ENCODE assay signal across 12 cellular contexts in the genomic region with DNA sequence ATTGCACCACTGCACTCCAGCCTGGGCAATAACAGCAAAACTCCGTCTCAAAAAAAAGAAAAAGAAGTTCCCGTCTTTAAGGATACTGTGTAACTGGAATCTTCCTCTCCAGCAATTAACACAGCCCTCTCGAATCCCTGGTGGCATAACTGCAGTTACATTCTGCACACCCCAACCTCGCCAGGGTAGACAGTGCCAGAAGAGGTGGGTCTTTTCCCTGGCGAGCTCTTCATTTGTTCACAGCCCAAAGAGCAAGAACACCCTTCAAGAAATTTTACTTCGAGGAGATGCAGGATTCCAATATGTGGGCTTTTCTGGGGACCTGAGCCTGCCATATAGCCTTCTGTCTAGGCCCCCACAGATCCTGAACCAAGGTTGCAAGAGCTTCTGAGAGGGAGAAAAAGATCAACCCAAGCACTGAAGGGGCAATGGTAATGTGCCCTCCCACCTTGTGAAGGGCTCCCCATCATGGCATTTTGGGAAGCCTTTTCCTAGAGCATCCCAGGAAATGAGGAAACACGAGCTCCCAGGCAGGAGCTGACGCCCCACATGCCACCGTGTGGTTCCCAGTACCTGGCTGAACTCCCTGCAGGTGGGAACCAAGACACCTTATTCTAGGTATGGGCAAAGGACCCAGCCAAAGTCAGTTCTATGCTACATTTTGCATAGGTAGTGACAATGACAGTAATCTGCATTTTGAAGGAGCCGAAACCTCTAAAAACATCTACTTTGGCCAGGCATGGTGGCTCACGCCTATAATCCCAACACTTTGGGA. TPM values are rescaled to one million over a fixed set of nuclear protein-coding genes. Genes with fewer than 3 reads are reported as not detected.
DNase-seq lines count a peak whose midpoint lies in the region; TF ChIP-seq lines count a peak whose summit lies in the region.
"Had no signal": no experiment of that assay in that cellular context is flagged by ENCODE, and none has a peak within 500 bp of the region (broad histone marks: within the 10 kb centered on the region; RNA-seq: fewer than 3 reads in every experiment).

No MANE protein-coding gene starts in this region.

- peak overlapping the region; percentile 91 for H3K27ac Mint-ChIP-seq in activated naive CD4-positive, alpha-beta T cell treated with anti-CD3 and anti-CD28 coated beads, Interleukin-2, amount 10 ng/mL, durations not matched to agents 7 days and 5 days
- H3K27ac Mint-ChIP-seq in activated T-helper 1 cell treated with anti-CD3 and anti-CD28 coated beads, Interleukin-12 subunit alpha, Interleukin-12 subunit beta, Interleukin-2, Interleukin-4 antibody, amounts not matched to agents 30 ng/mL and 10 ng/mL and 1 ng/mL, durations not matched to agents 14 hours and 24 hours and 36 hours = peak overlapping the region; percentile 91

- H2BK12ac ChIP-seq in mesenchymal stem cell (ENCODE audit: low read length in 2 of 2) = no peak overlapping the region

- H3K4me3 Mint-ChIP-seq in activated naive CD4-positive, alpha-beta T cell treated with anti-CD3 and anti-CD28 coated beads, Interleukin-2, amount 10 ng/mL, durations not matched to agents 7 days and 5 days = peak overlapping the region; percentile 43
- no peak overlapping the region for H3K4me3 Mint-ChIP-seq in activated T-helper 1 cell treated with anti-CD3 and anti-CD28 coated beads, Interleukin-12 subunit alpha, Interleukin-12 subunit beta, Interleukin-2, Interleukin-4 antibody, amounts not matched to agents 30 ng/mL and 10 ng/mL and 1 ng/mL, durations not matched to agents 14 hours and 24 hours and 36 hours

- H3K36me3 ChIP-seq in mesenchymal stem cell (ENCODE audit: control insufficient read depth in 1 of 2, insufficient read depth in 2 of 2, low read depth in 1 of 2, low read length in 2 of 2) = peaks cover 56 to 58% of the 10 kb centered on the region in 2 experiments
- peaks cover 0 to 37% (median under 1%) of the 10 kb centered on the region in 3 donors for H3K36me3 ChIP-seq in tibial nerve

- H3K9me3 Mint-ChIP-seq in activated naive CD4-positive, alpha-beta T cell treated with anti-CD3 and anti-CD28 coated beads, Interleukin-2, amount 10 ng/mL, durations not matched to agents 7 days and 5 days = no peaks in the 10 kb centered on the region
- H3K9me3 Mint-ChIP-seq in activated T-helper 1 cell treated with anti-CD3 and anti-CD28 coated beads, Interleukin-12 subunit alpha, Interleukin-12 subunit beta, Interleukin-2, Interleukin-4 antibody, amounts not matched to agents 30 ng/mL and 10 ng/mL and 1 ng/mL, durations not matched to agents 14 hours and 24 hours and 36 hours = no peaks in the 10 kb centered on the region

- CTCF ChIA-PET in activated naive CD4-positive, alpha-beta T cell treated with anti-CD3 and anti-CD28 coated beads, Interleukin-2, amount 10 ng/mL, durations not matched to agents 7 days and 5 days (lab: Charles Lee) = interaction anchor here (0.6 to 6.3 kb wide), 7 partner anchors 10 to 352 kb away, joined by 3 to 39 read pairs (median 3); partner anchors contain the start of genes CKLF and TK2

- no peak for DNase-seq in activated naive CD4-positive, alpha-beta T cell treated with anti-CD3 and anti-CD28 coated beads, Interleukin-2, amount 10 ng/mL, durations not matched to agents 7 days and 5 days
- no peak for DNase-seq in activated naive CD4-positive, alpha-beta T cell treated with Interleukin-2 at 50 U/mL for 16 hours
- DNase-seq in activated T-helper 1 cell treated with anti-CD3 and anti-CD28 coated beads, Interleukin-12 subunit alpha, Interleukin-12 subunit beta, Interleukin-2, Interleukin-4 antibody, amounts not matched to agents 30 ng/mL and 10 ng/mL and 1 ng/mL, durations not matched to agents 14 hours and 24 hours and 36 hours (ENCODE audit: low spot score) = no peak
- DNase-seq in mesenchymal stem cell (no peak), tibial nerve (ENCODE audit: low spot score in 2 of 2) (no peak), HUDEP-2 (lab: John Stamatoyannopoulos, UW; ENCODE audit: unreplicated experiment in 76 of 76) (no peak), GM20000 (ENCODE audit: low spot score) (no peak), DMS79 (lab: John Stamatoyannopoulos, UW) (no peak)
- DNase-seq: NCI-H226, retina had no signal

- TF ChIP-seq CTCF in tibial nerve (IDR thresholded peaks at IDR 0.05) = no peak
- TF ChIP-seq CTCF in GM20000 (IDR thresholded peaks at IDR 0.05; ENCODE audit: extremely low read depth, missing control alignments) = no peak

- no peak overlapping the region for H4K91ac ChIP-seq in mesenchymal stem cell (ENCODE audit: low read length)

- WGBS in mesenchymal stem cell = 98% methylated on average over 11 of the region's 11 CpGs
- whole genome bisulfite sequencing in tibial nerve, 2 donors = 75 to 80% methylated on average over 10 to 11 of the region's 11 CpGs

- H3K4ac ChIP-seq in mesenchymal stem cell (ENCODE audit: low read depth in 1 of 2, low read length in 2 of 2) = no peak overlapping the region

- peak overlapping the region; percentile 37 for H2AK5ac ChIP-seq in mesenchymal stem cell (ENCODE audit: low read length, severe bottlenecking)

- H3K4me1 ChIP-seq in mesenchymal stem cell (ENCODE audit: control insufficient read depth, insufficient read depth, low read depth, low read length) = peaks cover 29% of the 10 kb centered on the region
- peaks cover 0 to 64% (median 50%) of the 10 kb centered on the region in 4 donors for H3K4me1 ChIP-seq in tibial nerve

- peaks cover 97% of the 10 kb centered on the region for H3K4me1 Mint-ChIP-seq in activated naive CD4-positive, alpha-beta T cell treated with anti-CD3 and anti-CD28 coated beads, Interleukin-2, amount 10 ng/mL, durations not matched to agents 7 days and 5 days
- peaks cover 93% of the 10 kb centered on the region for H3K4me1 Mint-ChIP-seq in activated T-helper 1 cell treated with anti-CD3 and anti-CD28 coated beads, Interleukin-12 subunit alpha, Interleukin-12 subunit beta, Interleukin-2, Interleukin-4 antibody, amounts not matched to agents 30 ng/mL and 10 ng/mL and 1 ng/mL, durations not matched to agents 14 hours and 24 hours and 36 hours (ENCODE audit: low read depth)

- no peak overlapping the region for H3K4me2 ChIP-seq in mesenchymal stem cell (ENCODE audit: low read length, poor library complexity, severe bottlenecking)

- TF ChIP-seq EP300 in tibial nerve (IDR thresholded peaks at IDR 0.05) = no peak

- H3K18ac ChIP-seq in mesenchymal stem cell (ENCODE audit: low read depth in 1 of 2, low read length in 2 of 2) = no peak overlapping the region

- no peak overlapping the region for H2AFZ ChIP-seq in mesenchymal stem cell (ENCODE audit: low read depth, low read length)

- intact Hi-C loops in activated T-helper 1 cell treated with anti-CD3 and anti-CD28 coated beads, Interleukin-12 subunit alpha, Interleukin-12 subunit beta, Interleukin-2, Interleukin-4 antibody, amounts not matched to agents 30 ng/mL and 10 ng/mL and 1 ng/mL, durations not matched to agents 14 hours and 24 hours and 36 hours (cut with micrococcal nuclease) = loop anchor here (1.0 to 5.0 kb wide), 5 partner anchors 15 to 229 kb away; partner anchors contain the start of gene DYNC1LI2

- H3K36me3 Mint-ChIP-seq in activated naive CD4-positive, alpha-beta T cell treated with anti-CD3 and anti-CD28 coated beads, Interleukin-2, amount 10 ng/mL, durations not matched to agents 7 days and 5 days = peaks cover 7% of the 10 kb centered on the region
- H3K36me3 Mint-ChIP-seq in activated T-helper 1 cell treated with anti-CD3 and anti-CD28 coated beads, Interleukin-12 subunit alpha, Interleukin-12 subunit beta, Interleukin-2, Interleukin-4 antibody, amounts not matched to agents 30 ng/mL and 10 ng/mL and 1 ng/mL, durations not matched to agents 14 hours and 24 hours and 36 hours (ENCODE audit: low read depth) = peaks cover 18% of the 10 kb centered on the region

- no peak overlapping the region for H3K23ac ChIP-seq in mesenchymal stem cell (ENCODE audit: low read length in 2 of 2)

- H4K8ac ChIP-seq in mesenchymal stem cell (ENCODE audit: low read length) = no peak overlapping the region

- H2BK120ac ChIP-seq in mesenchymal stem cell (ENCODE audit: low read depth, low read length) = no peak overlapping the region

- H3K27me3 ChIP-seq in mesenchymal stem cell (ENCODE audit: control insufficient read depth in 1 of 2, insufficient read depth in 1 of 2, low read length in 2 of 2) = no peaks in the 10 kb centered on the region
- no peaks in the 10 kb centered on the region for H3K27me3 ChIP-seq in tibial nerve

- H2BK5ac ChIP-seq in mesenchymal stem cell (ENCODE audit: low read depth, low read length, poor library complexity, severe bottlenecking) = no peak overlapping the region

- no peak overlapping the region for H3K4me3 ChIP-seq in mesenchymal stem cell (ENCODE audit: insufficient read depth in 1 of 2, low read depth in 1 of 2, low read length in 2 of 2)
- H3K4me3 ChIP-seq in tibial nerve = no peak overlapping the region
- H3K4me3 ChIP-seq: K562 had no signal

- H2BK15ac ChIP-seq in mesenchymal stem cell (ENCODE audit: low read depth, poor library complexity, severe bottlenecking) = no peak overlapping the region

- H3K9me3 ChIP-seq in mesenchymal stem cell (ENCODE audit: control insufficient read depth, low read length) (no peaks in the 10 kb centered on the region), tibial nerve (no peaks in the 10 kb centered on the region)

- H3K27me3 Mint-ChIP-seq in activated naive CD4-positive, alpha-beta T cell treated with anti-CD3 and anti-CD28 coated beads, Interleukin-2, amount 10 ng/mL, durations not matched to agents 7 days and 5 days = peaks cover 4% of the 10 kb centered on the region
- H3K27me3 Mint-ChIP-seq in activated T-helper 1 cell treated with anti-CD3 and anti-CD28 coated beads, Interleukin-12 subunit alpha, Interleukin-12 subunit beta, Interleukin-2, Interleukin-4 antibody, amounts not matched to agents 30 ng/mL and 10 ng/mL and 1 ng/mL, durations not matched to agents 14 hours and 24 hours and 36 hours (ENCODE audit: insufficient read depth) = peaks cover 2% of the 10 kb centered on the region

- H3K14ac ChIP-seq in mesenchymal stem cell (ENCODE audit: low read length in 2 of 2) = no peak overlapping the region

- H3K27ac ChIP-seq in mesenchymal stem cell (ENCODE audit: low read length, poor library complexity, severe bottlenecking) (no peak overlapping the region), tibial nerve (peak overlapping the region; percentile 13 to 99 (median 69))

- peaks cover 15% of the 10 kb centered on the region for H3K79me1 ChIP-seq in mesenchymal stem cell (replicated peaks; ENCODE audit: low read length, poor library complexity, severe bottlenecking)

- no peak overlapping the region for H3K9ac ChIP-seq in mesenchymal stem cell (ENCODE audit: low read length)

- TF ChIP-seq POLR2A in tibial nerve (IDR thresholded peaks at IDR 0.05) = no peak

RNA-seq across cellular contexts. Expression of gene TK2, which starts 26.9 kb away (rescaled TPM):
- total RNA-seq in activated T-helper 1 cell treated with anti-CD3 and anti-CD28 coated beads, Interleukin-12 subunit alpha, Interleukin-12 subunit beta, Interleukin-2, Interleukin-4 antibody, amounts not matched to agents 30 ng/mL and 10 ng/mL and 1 ng/mL, durations not matched to agents 14 hours and 24 hours and 36 hours = 7.3 and 8.4 TPM in 2 replicates
- polyA plus RNA-seq in mesenchymal stem cell (2013, experiment 1 of 2) = 12.5 TPM
- polyA plus RNA-seq in mesenchymal stem cell (2013, experiment 2 of 2) = 12.8 TPM
- total RNA-seq in tibial nerve = 10 to 100 TPM; 42.3 to 81.8 (median 64.7) TPM

RNA-seq across cellular contexts. Expression of gene CKLF, which starts 29.4 kb away (rescaled TPM):
- total RNA-seq in activated T-helper 1 cell treated with anti-CD3 and anti-CD28 coated beads, Interleukin-12 subunit alpha, Interleukin-12 subunit beta, Interleukin-2, Interleukin-4 antibody, amounts not matched to agents 30 ng/mL and 10 ng/mL and 1 ng/mL, durations not matched to agents 14 hours and 24 hours and 36 hours = 153 and 159 TPM in 2 replicates
- polyA plus RNA-seq in mesenchymal stem cell (2013, experiment 1 of 2) = 47.1 TPM
- polyA plus RNA-seq in mesenchymal stem cell (2013, experiment 2 of 2) = 49.9 TPM
- 10 to 100 TPM; 31.8 to 75.4 (median 35.6) TPM for total RNA-seq in tibial nerve

RNA-seq across cellular contexts. Expression of gene CMTM1, which starts 43.2 kb away (rescaled TPM):
- total RNA-seq in activated T-helper 1 cell treated with anti-CD3 and anti-CD28 coated beads, Interleukin-12 subunit alpha, Interleukin-12 subunit beta, Interleukin-2, Interleukin-4 antibody, amounts not matched to agents 30 ng/mL and 10 ng/mL and 1 ng/mL, durations not matched to agents 14 hours and 24 hours and 36 hours = 12.5 and 13.9 TPM in 2 replicates
- polyA plus RNA-seq in mesenchymal stem cell (2013, experiment 1 of 2) = 1.8 TPM
- polyA plus RNA-seq in mesenchymal stem cell (2013, experiment 2 of 2) = 1.5 TPM
- total RNA-seq in tibial nerve = 1 to 10 TPM in 3 of 4 donors, not detected in 1; 2.0 to 5.1 (median 2.1) TPM

RNA-seq across cellular contexts. Expression of gene CMTM2, which starts 56.3 kb away (rescaled TPM):
- 0.80 and 1.2 TPM in 2 replicates for total RNA-seq in activated T-helper 1 cell treated with anti-CD3 and anti-CD28 coated beads, Interleukin-12 subunit alpha, Interleukin-12 subunit beta, Interleukin-2, Interleukin-4 antibody, amounts not matched to agents 30 ng/mL and 10 ng/mL and 1 ng/mL, durations not matched to agents 14 hours and 24 hours and 36 hours
- not detected for polyA plus RNA-seq in mesenchymal stem cell (2013, experiment 1 of 2)
- polyA plus RNA-seq in mesenchymal stem cell (2013, experiment 2 of 2) = not detected
- total RNA-seq in tibial nerve = not detected
- total RNA-seq: K562 had no signal
- polyA plus RNA-seq: K562, keratinocyte had no signal
